9 cellular contexts compared by ENCODE assay signal in the genomic region with DNA sequence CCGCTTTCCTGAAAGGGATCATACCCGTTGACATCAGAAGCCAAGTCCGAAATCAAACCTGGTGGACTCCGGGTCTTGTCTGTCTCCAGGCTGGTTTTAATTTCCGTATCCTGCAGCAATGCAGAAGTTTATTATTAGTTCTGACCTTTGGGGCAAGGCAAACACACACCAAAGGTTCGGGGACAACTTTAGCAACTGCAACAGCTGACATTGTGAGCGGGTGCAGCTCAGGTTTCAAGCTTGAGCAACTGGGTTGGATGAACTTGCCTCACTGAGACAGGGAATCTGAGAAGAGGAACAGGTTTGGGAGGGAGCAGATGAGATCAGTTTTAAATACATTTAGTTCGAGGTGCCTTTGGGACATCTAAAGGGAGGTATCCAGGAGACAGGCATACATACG.
DNase-seq lines count a peak whose midpoint lies in the region; ATAC-seq and TF ChIP-seq lines count a peak whose summit lies in the region.
"Had no signal": no experiment of that assay in that cellular context is flagged by ENCODE, and none has a peak within 500 bp of the region (broad histone marks: within the 10 kb centered on the region; RNA-seq: fewer than 3 reads in every experiment).

No MANE protein-coding gene starts in this region.

- H3K27me3 ChIP-seq in DOHH2 (ENCODE audit: control insufficient read depth, low read length): no peaks in the 10 kb centered on the region

- H3K4me2 ChIP-seq in DOHH2 (ENCODE audit: low read length): peak overlapping the region; percentile 71

- H3K79me2 ChIP-seq in DOHH2 (ENCODE audit: control insufficient read depth, low read length): no peaks in the 10 kb centered on the region

- no peak for ATAC-seq in GM18520 (IDR thresholded peaks at IDR 0.05; ENCODE audit: unreplicated experiment)
- no peak for ATAC-seq in GM21526 (IDR thresholded peaks at IDR 0.05; ENCODE audit: low FRiP score, unreplicated experiment)

- no peaks in the 10 kb centered on the region for H3K36me3 ChIP-seq in DOHH2 (ENCODE audit: control insufficient read depth, low read length)

- no peaks in the 10 kb centered on the region for H4K20me1 ChIP-seq in DOHH2 (ENCODE audit: control insufficient read depth, insufficient read depth, low read depth, low read length)

- no peaks in the 10 kb centered on the region for H3K9me3 ChIP-seq in DOHH2 (ENCODE audit: control insufficient read depth, insufficient read depth, low read length)

- no peaks in the 10 kb centered on the region for H3F3A ChIP-seq in DOHH2 (ENCODE audit: control insufficient read depth, insufficient read depth)

- DNase-seq in NCI-H2107 (lab: John Stamatoyannopoulos, UW) (peak; percentile 46), coronary artery (ENCODE audit: low spot score) (no peak), osteocyte (ENCODE audit: extremely low spot score, unreplicated experiment) (no peak), occipital lobe (lab: John Stamatoyannopoulos, UW) (no peak), NCI-H2227 (lab: John Stamatoyannopoulos, UW; ENCODE audit: unreplicated experiment) (no peak)
- DNase-seq: cerebellar nuclear complex had no signal

- H3K27ac ChIP-seq in DOHH2 (ENCODE audit: low read depth, low read length): 0 out of 2 replicates have a peak overlapping the region, but pooled peaks have one; percentile 77
- H3K27ac ChIP-seq in coronary artery: peak overlapping the region; percentile 59 to 87

- H3K4me1 ChIP-seq in DOHH2 (ENCODE audit: control insufficient read depth, low read length): peaks cover 19% of the 10 kb centered on the region

- H3K4me1 Mint-ChIP-seq in osteocyte (ENCODE audit: unreplicated experiment): peaks cover 20% of the 10 kb centered on the region

- H3K9me3 Mint-ChIP-seq in osteocyte (ENCODE audit: unreplicated experiment): peaks cover 9% of the 10 kb centered on the region

- H3K4me3 ChIP-seq in DOHH2 (ENCODE audit: low read length): peak overlapping the region; percentile 75; the same call in 1 of the 2 replicates
- no peak overlapping the region for H3K4me3 ChIP-seq in coronary artery

- H3K4me3 Mint-ChIP-seq in osteocyte (ENCODE audit: unreplicated experiment): peak overlapping the region; percentile 88

- H3K27ac Mint-ChIP-seq in osteocyte (ENCODE audit: unreplicated experiment): peak overlapping the region; percentile 100

- H3K27me3 Mint-ChIP-seq in osteocyte (ENCODE audit: unreplicated experiment): no peaks in the 10 kb centered on the region

- TF ChIP-seq CTCF in DOHH2 (IDR thresholded peaks at IDR 0.05; ENCODE audit: low read depth, low read length, poor library complexity, severe bottlenecking) (no peak), coronary artery (IDR thresholded peaks at IDR 0.05) (no peak), osteocyte (IDR thresholded peaks at IDR 0.05) (no peak)

- no peaks in the 10 kb centered on the region for H3K36me3 Mint-ChIP-seq in osteocyte (ENCODE audit: unreplicated experiment)

- no peaks in the 10 kb centered on the region for H3K9me2 ChIP-seq in DOHH2 (replicated peaks; ENCODE audit: control insufficient read depth, low read length)
